Comparison of ENCODE assay signal across 8 cellular contexts in the genomic region with DNA sequence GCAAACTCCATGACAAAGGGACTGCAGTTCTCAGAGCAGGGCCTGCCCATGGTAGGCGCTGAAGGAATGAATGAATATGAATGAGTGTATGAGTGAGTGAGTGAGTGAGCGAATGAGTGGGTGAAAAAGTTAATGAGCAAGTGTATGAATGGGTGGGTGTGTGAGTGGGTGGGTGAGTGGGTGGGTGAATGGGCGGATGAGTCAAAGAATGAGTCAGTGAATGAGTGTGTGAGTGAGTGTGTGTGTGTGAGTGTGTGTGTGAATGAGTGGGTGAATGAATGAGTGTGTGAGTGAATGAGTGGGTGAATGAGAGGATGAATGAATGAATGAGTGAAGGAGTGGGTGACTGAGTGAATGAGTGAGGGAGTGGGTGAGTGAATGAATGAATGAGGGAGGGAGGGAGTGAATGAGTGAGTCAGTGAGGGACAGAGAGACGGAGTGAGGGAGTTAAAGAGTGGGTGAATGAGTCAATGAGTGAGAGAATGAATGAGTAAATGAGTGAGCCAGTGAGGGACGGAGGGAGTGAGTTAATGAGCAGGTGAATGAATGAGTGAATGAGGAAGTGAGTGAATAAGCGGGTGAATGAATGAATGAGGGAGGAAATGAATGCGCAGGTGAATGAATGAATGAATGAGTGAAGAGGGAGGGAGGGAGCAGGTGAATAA. TPM values are rescaled to one million over a fixed set of nuclear protein-coding genes. Genes with fewer than 3 reads are reported as not detected.
DNase-seq lines count a peak whose midpoint lies in the region; ATAC-seq, FAIRE-seq and TF ChIP-seq lines count a peak whose summit lies in the region.

No MANE protein-coding gene starts in this region.

- no peak overlapping the region for H3K4me2 ChIP-seq in GM12878 (ENCODE audit: control insufficient read depth, insufficient read depth)

- intact Hi-C loops in CD8-positive, alpha-beta T cell (cut with DNase I, micrococcal nuclease), result loop anchor here (1.0 to 10.0 kb wide), 7 partner anchors 113 to 973 kb away; no protein-coding TSS in a partner anchor
- intact Hi-C loops in GM12878 (cut with micrococcal nuclease; ENCODE audit: unreplicated experiment), result loop anchor here (2.0 to 5.0 kb wide), 2 partner anchors 403 to 554 kb away; no protein-coding TSS in a partner anchor

- H3K36me3 Mint-ChIP-seq in CD8-positive, alpha-beta T cell, result no peaks in the 10 kb centered on the region
- no peaks in the 10 kb centered on the region for H3K36me3 Mint-ChIP-seq in natural killer cell treated with Interleukin-12 subunit alpha and Interleukin-12 subunit beta and Interleukin-15 and Interleukin-18, amount 100 ng/mL, for 72 hours

- peaks cover 5% of the 10 kb centered on the region for H3K27me3 ChIP-seq in CD8-positive, alpha-beta T cell (ENCODE audit: insufficient read depth, low read length)
- H3K27me3 ChIP-seq in HUES64 (ENCODE audit: insufficient read depth, low read length) (peaks cover 10% of the 10 kb centered on the region), GM12878 (replicated peaks in 1 of 2; ENCODE audit: control insufficient read depth in 2 of 2, insufficient read depth in 2 of 2, low read length in 1 of 2) (peaks cover 0 to 3% of the 10 kb centered on the region in 2 experiments; a peak in 1 of 4 replicates)

- CTCF ChIA-PET in CD8-positive, alpha-beta T cell (lab: Charles Lee), result interaction anchor here (0.7 to 4.7 kb wide), 4 partner anchors 115 to 554 kb away, joined by 3 to 32 read pairs (median 14); no protein-coding TSS in a partner anchor
- CTCF ChIA-PET in GM12878 (lab: Yijun Ruan, JAX), result interaction anchor here (0.9 to 2.1 kb wide), 3 partner anchors 9 to 553 kb away, joined by 3 to 6 read pairs (median 6); no protein-coding TSS in a partner anchor

- in situ Hi-C loops in GM12878 (cut with MboI), result loop anchor here (5.0 kb wide), 1 partner anchor 553 kb away; no protein-coding TSS in a partner anchor

- H3K27me3 Mint-ChIP-seq in CD8-positive, alpha-beta T cell (ENCODE audit: low read depth), result peaks cover 23% of the 10 kb centered on the region
- peaks cover 8 to 11% of the 10 kb centered on the region in 2 donors for H3K27me3 Mint-ChIP-seq in natural killer cell treated with Interleukin-12 subunit alpha and Interleukin-12 subunit beta and Interleukin-15 and Interleukin-18, amount 100 ng/mL, for 72 hours

- no peak overlapping the region for H2AFZ ChIP-seq in GM12878 (ENCODE audit: control insufficient read depth, low read depth, low read length)

- H3K9me3 Mint-ChIP-seq in CD8-positive, alpha-beta T cell, result no peaks in the 10 kb centered on the region
- no peaks in the 10 kb centered on the region for H3K9me3 Mint-ChIP-seq in natural killer cell treated with Interleukin-12 subunit alpha and Interleukin-12 subunit beta and Interleukin-15 and Interleukin-18, amount 100 ng/mL, for 72 hours

- no TSS peak for BruUV-seq in GM12878 (replicated peaks; lab: Mats Ljungman, UMichigan)

- SMC1A ChIA-PET in GM12878 (lab: Charles Lee; ENCODE audit: uncharacterized antibody, unreplicated experiment), result no interaction called here

- TF ChIP-seq RAD21 in GM12878 (IDR thresholded peaks at IDR 0.05; ENCODE audit: insufficient read depth, low read depth, low read length), result no peak

- no peak for TF ChIP-seq CTCF in CD8-positive, alpha-beta T cell (IDR thresholded peaks at IDR 0.05)
- no peak for TF ChIP-seq CTCF in GM12878 (IDR thresholded peaks at IDR 0.05 in 2 of 3, conservative IDR thresholded peaks at IDR 0.05 in 1 of 3; ENCODE audit: control insufficient read depth in 2 of 3, extremely low read depth in 1 of 3, insufficient read depth in 1 of 3, low read depth in 3 of 3, low read length in 3 of 3)

- peak; percentile 22 for ATAC-seq in CD8-positive, alpha-beta T cell
- ATAC-seq in GM12878, result peak; percentile 41
- peak; percentile 70 to 71 for ATAC-seq in natural killer cell treated with Interleukin-12 subunit alpha and Interleukin-12 subunit beta and Interleukin-15 and Interleukin-18, amount 100 ng/mL, for 72 hours
- no peak for ATAC-seq in HG02840 (IDR thresholded peaks at IDR 0.05; ENCODE audit: low FRiP score, unreplicated experiment)

- no peak for TF ChIP-seq POLR2A in GM12878 (IDR thresholded peaks at IDR 0.05; ENCODE audit: low read depth, low read length)

- no peaks in the 10 kb centered on the region for H4K20me1 ChIP-seq in GM12878 (ENCODE audit: control insufficient read depth, insufficient read depth)

- POLR2A ChIA-PET in CD8-positive, alpha-beta T cell (lab: Charles Lee), result no interaction called here
- POLR2A ChIA-PET in GM12878 (lab: Charles Lee), result no interaction called here

- H3K36me3 ChIP-seq in CD8-positive, alpha-beta T cell (ENCODE audit: insufficient read depth, low read length), result no peaks in the 10 kb centered on the region
- H3K36me3 ChIP-seq in HUES64 (ENCODE audit: insufficient read depth, low read length) (no peaks in the 10 kb centered on the region), GM12878 (ENCODE audit: control insufficient read depth in 2 of 2, insufficient read depth in 2 of 2, low read length in 1 of 2) (no peaks in the 10 kb centered on the region)

- WGBS in HUES64, result 62% methylated on average over 7 of the region's 7 CpGs
- WGBS in GM12878 (ENCODE audit: insufficient coverage, insufficient replicate concordance, low lambda C conversion rate, missing lambda C conversion rate), result 0% methylated on average over 6 of the region's 7 CpGs

- RAD21 ChIA-PET in GM12878 (lab: Charles Lee; ENCODE audit: unreplicated experiment), result interaction anchor here (1.0 kb wide), 1 partner anchor 553 kb away, joined by 3 read pairs; no protein-coding TSS in a partner anchor

- H3K4me1 Mint-ChIP-seq in CD8-positive, alpha-beta T cell (ENCODE audit: low read depth), result peaks cover 7% of the 10 kb centered on the region
- peaks cover 8 to 11% of the 10 kb centered on the region in 2 donors for H3K4me1 Mint-ChIP-seq in natural killer cell treated with Interleukin-12 subunit alpha and Interleukin-12 subunit beta and Interleukin-15 and Interleukin-18, amount 100 ng/mL, for 72 hours (ENCODE audit: low read depth in 2 of 2)

- no peaks in the 10 kb centered on the region for H3K9me3 ChIP-seq in CD8-positive, alpha-beta T cell (ENCODE audit: low read length)
- H3K9me3 ChIP-seq in HUES64 (ENCODE audit: insufficient read depth, low read depth, low read length), result 0 out of 2 replicates have a peak, but pooled peaks cover 3% of the 10 kb centered on the region
- H3K9me3 ChIP-seq in GM12878 (replicated peaks; ENCODE audit: control insufficient read depth, insufficient read depth, low read length), result no peaks in the 10 kb centered on the region

- no peak for DNase-seq in CD8-positive, alpha-beta T cell
- DNase-seq in GM12878 (ENCODE audit: low read depth, low spot score), result no peak
- DNase-seq in natural killer cell treated with Interleukin-12 subunit alpha and Interleukin-12 subunit beta and Interleukin-15 and Interleukin-18, amount 100 ng/mL, for 72 hours (ENCODE audit: low spot score), result no peak
- DNase-seq in GM19239 (ENCODE audit: insufficient read length, low spot score), result no peak
- DNase-seq in cerebellar cortex (ENCODE audit: low spot score), result no peak
- no peak for DNase-seq in NCI-H2171 treated with DMSO at 0.1 percent for 48 hours (lab: John Stamatoyannopoulos, UW)

- peaks cover 6% of the 10 kb centered on the region for H3K4me1 ChIP-seq in CD8-positive, alpha-beta T cell (ENCODE audit: insufficient read depth, low read length)
- peaks cover 2% of the 10 kb centered on the region; the same call in 1 of the 2 replicates for H3K4me1 ChIP-seq in HUES64 (ENCODE audit: insufficient read depth, low read length)
- H3K4me1 ChIP-seq in GM12878 (ENCODE audit: control insufficient read depth, insufficient read depth, low read length), result no peaks in the 10 kb centered on the region

- no peak for TF ChIP-seq EP300 in GM12878 (IDR thresholded peaks at IDR 0.05; ENCODE audit: borderline replicate concordance in 1 of 2, control insufficient read depth in 1 of 2, low read depth in 2 of 2, low read length in 2 of 2)

- no peak for FAIRE-seq in GM12878 (lab: Jason Lieb, UNC)
- no peak for FAIRE-seq in GM19239 (lab: Jason Lieb, UNC)

- no peak overlapping the region for H3K27ac ChIP-seq in CD8-positive, alpha-beta T cell (ENCODE audit: low read depth, low read length)
- H3K27ac ChIP-seq in HUES64 (ENCODE audit: low read depth, low read length) (no peak overlapping the region), GM12878 (ENCODE audit: control insufficient read depth, insufficient read depth) (no peak overlapping the region)

- no peak overlapping the region for H3K4me3 ChIP-seq in CD8-positive, alpha-beta T cell (ENCODE audit: low read depth, low read length)
- peak overlapping the region; percentile 53; the same call in 1 of the 2 replicates for H3K4me3 ChIP-seq in HUES64 (ENCODE audit: low read length)
- no peak overlapping the region for H3K4me3 ChIP-seq in GM12878

- H3K9ac ChIP-seq in HUES64 (ENCODE audit: low read depth, low read length) (no peak overlapping the region), GM12878 (ENCODE audit: control insufficient read depth, insufficient read depth, low read length) (no peak overlapping the region)

- H3K27ac Mint-ChIP-seq in CD8-positive, alpha-beta T cell, result no peak overlapping the region
- peak overlapping the region; percentile 7 to 10 for H3K27ac Mint-ChIP-seq in natural killer cell treated with Interleukin-12 subunit alpha and Interleukin-12 subunit beta and Interleukin-15 and Interleukin-18, amount 100 ng/mL, for 72 hours

- H3K4me3 Mint-ChIP-seq in CD8-positive, alpha-beta T cell, result no peak overlapping the region
- H3K4me3 Mint-ChIP-seq in natural killer cell treated with Interleukin-12 subunit alpha and Interleukin-12 subunit beta and Interleukin-15 and Interleukin-18, amount 100 ng/mL, for 72 hours, result peak overlapping the region; percentile 55

- H3K79me2 ChIP-seq in GM12878 (ENCODE audit: control insufficient read depth, insufficient read depth, low read length), result no peaks in the 10 kb centered on the region

RNA-seq across cellular contexts. Expression of a gene that starts 11.1 kb away (rescaled TPM):
- 10 to 100 TPM; 10.6 to 11.5 TPM for total RNA-seq in CD8-positive, alpha-beta T cell
- 17.6 TPM for polyA plus RNA-seq in HUES64 (2013, experiment 1 of 2)
- 16.5 TPM for polyA plus RNA-seq in HUES64 (2013, experiment 2 of 2)
- 34.6 and 47.2 TPM in 2 replicates for total RNA-seq in GM12878 (2013; cell fraction: nucleolus; rRNA removed)
- total RNA-seq in GM12878 (2014; rRNA removed) (9.6 and 10.4 TPM in 2 replicates), GM12878 (2014; rRNA removed; fragmentation: Illumina TruSeq; extraction: Trizol) (13.2 and 14.4 TPM in 2 replicates), GM12878 (2021) (26.8 and 29.8 TPM in 2 replicates)
- 4.7 TPM for polyA plus RNA-seq in GM12878 (2011; ENCODE audit: low read depth)
- polyA plus RNA-seq in GM12878 (2011; rRNA removed) (13.0 and 15.0 TPM in 2 replicates), GM12878 (2014; fragmentation: Illumina TruSeq; extraction: Trizol) (10.5 and 14.1 TPM in 2 replicates), GM12878 (2014; fragmentation: Nextera tagmentation; extraction: Ambion mirVana) (1 to 10 TPM in 1 of 2 experiments, under 1 TPM in 1; 0.21 to 2.1 TPM), GM12878 (2014; rRNA removed) (32.0 and 35.7 TPM in 2 replicates), GM12878 (2016; fragmentation: Nextera tagmentation; extraction: Ambion mirVana) (10 to 100 TPM; 32.8 to 37.9 TPM)
- 17.0 and 25.3 TPM in 2 replicates for polyA plus RNA-seq in GM12878 (2011; cell fraction: cytosol; rRNA removed)
- 20.6 and 26.1 TPM in 2 replicates for polyA plus RNA-seq in GM12878 (2011; cell fraction: nucleus; rRNA removed)
- 12.4 and 13.1 TPM in 2 replicates for polyA plus RNA-seq in GM12878 (2012)
- 6.7 and 12.2 TPM in 2 replicates for polyA minus RNA-seq in GM12878 (2011; rRNA and poly(A)+ RNA removed)
- polyA minus RNA-seq in GM12878 (2011; cell fraction: cytosol; rRNA and poly(A)+ RNA removed), result 5.6 and 9.9 TPM in 2 replicates
- 9.7 and 15.0 TPM in 2 replicates for polyA minus RNA-seq in GM12878 (2011; cell fraction: nucleus; rRNA and poly(A)+ RNA removed)
- 10 to 100 TPM; 33.1 to 43.7 TPM for total RNA-seq in natural killer cell treated with Interleukin-12 subunit alpha and Interleukin-12 subunit beta and Interleukin-15 and Interleukin-18, amount 100 ng/mL, for 72 hours

RNA-seq across cellular contexts. Expression of a gene that starts 54.4 kb away (rescaled TPM):
- total RNA-seq in CD8-positive, alpha-beta T cell, result 1 to 10 TPM; 8.5 to 9.1 TPM
- polyA plus RNA-seq in HUES64 (2013, experiment 1 of 2), result 14.3 TPM
- 13.9 TPM for polyA plus RNA-seq in HUES64 (2013, experiment 2 of 2)
- total RNA-seq in GM12878 (2013; cell fraction: nucleolus; rRNA removed), result 2.8 and 3.2 TPM in 2 replicates
- 0.11 and 1.1 TPM in 2 replicates for total RNA-seq in GM12878 (2014; rRNA removed)
- 0.18 TPM in 2 replicates for total RNA-seq in GM12878 (2014; rRNA removed; fragmentation: Illumina TruSeq; extraction: Trizol)
- 0.64 and 1.2 TPM in 2 replicates for total RNA-seq in GM12878 (2021)
- polyA plus RNA-seq in GM12878 (2011; ENCODE audit: low read depth), result 0.67 TPM
- polyA plus RNA-seq in GM12878 (2011; rRNA removed), result 0.22 TPM in 1 of 2 replicates, not detected in the other
- polyA plus RNA-seq in GM12878 (2011; cell fraction: cytosol; rRNA removed), result 0.16 and 0.17 TPM in 2 replicates
- polyA plus RNA-seq in GM12878 (2011; cell fraction: nucleus; rRNA removed), result 0.61 and 1.4 TPM in 2 replicates
- polyA plus RNA-seq in GM12878 (2012), result 1.3 and 1.7 TPM in 2 replicates
- 0.15 TPM in 1 of 2 replicates, not detected in the other for polyA plus RNA-seq in GM12878 (2014; fragmentation: Illumina TruSeq; extraction: Trizol)
- polyA plus RNA-seq in GM12878 (2014; fragmentation: Nextera tagmentation; extraction: Ambion mirVana), result not detected
- 0.56 and 2.6 TPM in 2 replicates for polyA plus RNA-seq in GM12878 (2014; rRNA removed)
- polyA plus RNA-seq in GM12878 (2016; fragmentation: Nextera tagmentation; extraction: Ambion mirVana), result under 1 TPM; 0.39 to 0.53 TPM
- 0.15 and 0.57 TPM in 2 replicates for polyA minus RNA-seq in GM12878 (2011; rRNA and poly(A)+ RNA removed)
- polyA minus RNA-seq in GM12878 (2011; cell fraction: cytosol; rRNA and poly(A)+ RNA removed), result not detected in 2 replicates
- 0.48 and 0.97 TPM in 2 replicates for polyA minus RNA-seq in GM12878 (2011; cell fraction: nucleus; rRNA and poly(A)+ RNA removed)
- 1 to 10 TPM; 7.3 to 9.6 TPM for total RNA-seq in natural killer cell treated with Interleukin-12 subunit alpha and Interleukin-12 subunit beta and Interleukin-15 and Interleukin-18, amount 100 ng/mL, for 72 hours
